In the genomic region with DNA sequence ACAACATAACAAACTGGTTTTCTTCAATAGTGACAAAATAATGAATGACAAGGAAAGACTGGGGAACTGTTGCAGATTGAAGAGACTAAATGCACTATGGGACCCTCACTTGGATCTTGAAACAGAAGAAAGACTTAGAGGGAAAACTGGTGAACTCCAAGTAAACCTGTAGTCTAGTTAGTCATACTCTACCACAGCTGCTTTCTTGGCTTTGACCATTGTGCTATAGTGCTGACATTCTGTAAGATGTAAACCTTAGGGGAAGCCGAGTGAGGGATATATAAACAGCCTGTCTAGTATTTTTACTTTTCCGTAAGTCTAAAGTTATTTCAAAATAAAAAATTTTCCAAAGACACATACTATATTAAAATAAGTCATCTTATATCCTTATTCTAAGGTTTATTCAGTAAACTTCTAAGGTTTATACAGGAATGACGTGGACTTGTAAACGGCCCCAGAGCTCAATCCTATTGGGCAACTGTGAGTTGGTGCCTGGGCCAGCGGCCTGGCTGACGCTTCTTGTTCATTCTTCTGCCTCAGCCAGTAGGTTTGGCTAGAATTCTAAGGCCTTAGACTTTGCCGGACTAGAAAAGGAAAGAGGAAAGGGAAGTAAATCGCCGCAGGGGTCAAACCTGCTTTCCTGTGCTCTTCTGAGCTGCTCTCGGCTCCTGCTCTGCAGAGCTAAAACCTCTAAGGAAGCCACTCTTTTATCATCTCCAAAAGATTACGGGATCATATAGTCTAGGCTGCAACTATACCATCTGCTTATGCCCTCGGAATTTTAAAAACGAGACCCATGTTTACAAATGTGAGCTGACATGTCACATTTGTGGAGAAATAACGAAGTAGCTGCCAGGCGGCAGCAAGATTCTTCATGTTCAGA, we compare ENCODE assay signal across 10 cellular contexts.
DNase-seq lines count a peak whose midpoint lies in the region; ATAC-seq and TF ChIP-seq lines count a peak whose summit lies in the region.
"Had no signal": no experiment of that assay in that cellular context is flagged by ENCODE, and none has a peak within 500 bp of the region (broad histone marks: within the 10 kb centered on the region; RNA-seq: fewer than 3 reads in every experiment).

No MANE protein-coding gene starts in this region.

- intact Hi-C loops in tibial artery (cut with DNase I; ENCODE audit: low total_unique reads): no loop called here

- H3K9me3 ChIP-seq in SK-N-MC (ENCODE audit: low read depth, low read length) (no peaks in the 10 kb centered on the region), tibial artery (no peaks in the 10 kb centered on the region)
- H3K9me3 ChIP-seq: A549 had no signal

- TF ChIP-seq CTCF in fibroblast of pulmonary artery (IDR thresholded peaks at IDR 0.05; ENCODE audit: low read length, missing control alignments) (no peak), tibial artery (IDR thresholded peaks at IDR 0.05) (no peak)

- H3K27ac ChIP-seq in SK-N-MC (peak overlapping the region; percentile 91), tibial artery (no peak overlapping the region)
- H3K27ac ChIP-seq: A549 had no signal

- peak overlapping the region; percentile 56 for H3K9ac ChIP-seq in SK-N-MC (ENCODE audit: insufficient read length)

- DNase-seq in SKM-1 treated with dmso at 0.1 percent for 144 hours (lab: John Stamatoyannopoulos, UW; ENCODE audit: unreplicated experiment) (peak; percentile 44), SKM-1 (lab: John Stamatoyannopoulos, UW; ENCODE audit: unreplicated experiment) (no peak), SK-N-MC (ENCODE audit: low read depth, low spot score) (no peak), fibroblast of pulmonary artery (ENCODE audit: low read depth) (peak; percentile 21), tibial artery (no peak)
- no peak for DNase-seq in stimulated activated naive CD8-positive, alpha-beta T cell treated with anti-CD3 and anti-CD28 coated beads, Interleukin-15, Interleukin-2, amounts not matched to agents 100 U/mL and 50 U/mL, for 24 hours
- DNase-seq in effector CD4-positive, alpha-beta T cell: no peak
- DNase-seq in stimulated activated naive CD4-positive, alpha-beta T cell treated with Interleukin-2 at 50 U/mL for 16 hours (lab: John Stamatoyannopoulos, UW): no peak
- DNase-seq: nucleus accumbens had no signal

- no peaks in the 10 kb centered on the region for H3K27me3 ChIP-seq in tibial artery

- peak overlapping the region; percentile 62 for H3K4me3 ChIP-seq in SK-N-MC
- no peak overlapping the region for H3K4me3 ChIP-seq in fibroblast of pulmonary artery (replicated peaks; ENCODE audit: low read depth, low read length)
- no peak overlapping the region for H3K4me3 ChIP-seq in tibial artery
- H3K4me3 ChIP-seq: A549 had no signal

- no peaks in the 10 kb centered on the region for H3K4me1 ChIP-seq in tibial artery
- H3K4me1 ChIP-seq: A549 had no signal

- ATAC-seq in stimulated activated naive CD8-positive, alpha-beta T cell treated with anti-CD3 and anti-CD28 coated beads, Interleukin-15, Interleukin-2, amounts not matched to agents 100 U/mL and 50 U/mL, for 24 hours: peak; percentile 34
- ATAC-seq: A549 had no signal

- H3K36me3 ChIP-seq in SK-N-MC (ENCODE audit: insufficient read depth, low read length) (no peaks in the 10 kb centered on the region), tibial artery (no peaks in the 10 kb centered on the region)

Comparison
In these comparisons a context has a peak if more than half of its experiments do, and no peak if none do; other contexts are left out.
1. DNase-seq: peak in SKM-1 treated with dmso at 0.1 percent for 144 hours (single experiment) and fibroblast of pulmonary artery (single experiment); none in SKM-1 (single experiment), SK-N-MC (single experiment), stimulated activated naive CD8-positive, alpha-beta T cell treated with anti-CD3 and anti-CD28 coated beads, Interleukin-15, Interleukin-2, amounts not matched to agents 100 U/mL and 50 U/mL, for 24 hours (single experiment), tibial artery (0 of 2), effector CD4-positive, alpha-beta T cell (single experiment) and stimulated activated naive CD4-positive, alpha-beta T cell treated with Interleukin-2 at 50 U/mL for 16 hours (single experiment).